ENCODE assay signal across 20 cellular contexts in the genomic region with DNA sequence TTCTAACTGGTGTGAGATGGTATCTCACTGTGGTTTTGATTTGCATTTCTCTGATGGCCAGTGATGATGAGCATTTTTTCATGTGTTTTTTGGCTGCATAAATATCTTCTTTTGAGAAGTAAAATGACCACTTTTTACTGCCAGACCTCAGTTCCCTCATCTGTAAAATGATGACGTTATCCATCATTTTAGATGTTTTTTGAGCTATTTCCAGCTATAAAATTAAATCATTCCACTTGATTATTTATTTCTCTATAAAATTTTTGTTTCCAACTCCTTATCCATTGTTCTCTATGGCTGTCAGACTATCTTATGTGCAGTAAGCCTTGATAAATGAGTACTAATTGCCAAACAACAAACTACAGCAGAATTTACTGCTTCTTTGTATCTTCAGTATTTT. TPM values are rescaled to one million over a fixed set of nuclear protein-coding genes. Genes with fewer than 3 reads are reported as not detected.
A peak's percentile ranks its signal among the peaks of the same experiment; 100 is the strongest.
DNase-seq lines count a peak whose midpoint lies in the region; ATAC-seq, FAIRE-seq and TF ChIP-seq lines count a peak whose summit lies in the region.
"Had no signal": no experiment of that assay in that cellular context is flagged by ENCODE, and none has a peak within 500 bp of the region (broad histone marks: within the 10 kb centered on the region; RNA-seq: fewer than 3 reads in every experiment).

No MANE protein-coding gene starts in this region.

- H3K27me3 Mint-ChIP-seq in HFFc6 (ENCODE audit: insufficient read depth), result peaks cover 2% of the 10 kb centered on the region; the same call in 1 of the 2 replicates
- no peaks in the 10 kb centered on the region for H3K27me3 Mint-ChIP-seq in astrocyte (ENCODE audit: low read depth, unreplicated experiment)
- no peaks in the 10 kb centered on the region for H3K27me3 Mint-ChIP-seq in osteocyte (ENCODE audit: unreplicated experiment)

- in situ Hi-C loops in GM23248 (cut with MboI), result no loop called here

- WGBS in GM23248 (ENCODE audit: low coverage in 1 of 2, low lambda C conversion rate in 2 of 2, missing lambda C conversion rate in 2 of 2), 2 experiments, result 88 to 100% methylated on average over 1 of the region's 1 CpG

- H4K20me1 ChIP-seq in astrocyte (ENCODE audit: insufficient read depth, low read length), result no peaks in the 10 kb centered on the region
- no peaks in the 10 kb centered on the region for H4K20me1 ChIP-seq in GM23248 (ENCODE audit: insufficient read depth)

- H3K9me3 ChIP-seq in A673 (ENCODE audit: low read depth, low read length, poor library complexity, severe bottlenecking), result no peaks in the 10 kb centered on the region
- no peaks in the 10 kb centered on the region for H3K9me3 ChIP-seq in astrocyte (ENCODE audit: insufficient read depth, low read depth, low read length)
- no peaks in the 10 kb centered on the region for H3K9me3 ChIP-seq in GM23248 (ENCODE audit: low read depth)
- H3K9me3 ChIP-seq: Caco-2 had no signal

- H3K9ac ChIP-seq in astrocyte (ENCODE audit: low read length), result no peak overlapping the region
- no peak overlapping the region for H3K9ac ChIP-seq in GM23248

- BruUV-seq in A673 (replicated peaks; lab: Mats Ljungman, UMichigan), result no TSS peak

- TF ChIP-seq CTCF in A673 (conservative IDR thresholded peaks at IDR 0.05; ENCODE audit: low read depth, low read length), result no peak
- TF ChIP-seq CTCF in HFFc6 (IDR thresholded peaks at IDR 0.05), result no peak
- TF ChIP-seq CTCF in astrocyte (IDR thresholded peaks at IDR 0.05; ENCODE audit: insufficient read depth, low read depth, low read length), result no peak
- no peak for TF ChIP-seq CTCF in osteocyte (IDR thresholded peaks at IDR 0.05)

- H3K9me2 ChIP-seq in GM23248 (ENCODE audit: insufficient read depth), result no peaks in the 10 kb centered on the region

- H3F3A ChIP-seq in GM23248 (ENCODE audit: insufficient read depth), result peaks cover 36% of the 10 kb centered on the region

- H3K4me3 ChIP-seq in A673 (ENCODE audit: low read depth, low read length, poor library complexity, severe bottlenecking) (no peak overlapping the region), astrocyte (ENCODE audit: insufficient read depth, low read depth, low read length) (no peak overlapping the region), GM23248 (no peak overlapping the region)

- DNase-seq in A673 (ENCODE audit: low spot score) (no peak), HFFc6 (no peak), astrocyte (ENCODE audit: low read depth) (peak; percentile 52), osteocyte (ENCODE audit: extremely low spot score, unreplicated experiment) (no peak), GM23248 (no peak)
- DNase-seq: AML-193; Caco-2; CD4-positive, alpha-beta T cell; GOT3; H7 had no signal

- FAIRE-seq in astrocyte (lab: Jason Lieb, UNC), result no peak
- FAIRE-seq: D721Med, G401.6, GM12891, GM19239 had no signal

- no peaks in the 10 kb centered on the region for H3K36me3 ChIP-seq in A673 (ENCODE audit: insufficient read depth, low read length, poor library complexity, severe bottlenecking)
- no peaks in the 10 kb centered on the region for H3K36me3 ChIP-seq in astrocyte (ENCODE audit: insufficient read depth, low read length)
- H3K36me3 ChIP-seq in GM23248 (ENCODE audit: low read depth), result no peaks in the 10 kb centered on the region

- H3K4me1 Mint-ChIP-seq in HFFc6 (ENCODE audit: low read depth) (peaks cover 94% of the 10 kb centered on the region), astrocyte (ENCODE audit: low read depth, unreplicated experiment) (peaks cover 50% of the 10 kb centered on the region), osteocyte (ENCODE audit: unreplicated experiment) (peaks cover 92% of the 10 kb centered on the region)

- H3K4me1 ChIP-seq in A673 (ENCODE audit: insufficient read depth, low read length, poor library complexity, severe bottlenecking) (peaks cover 89% of the 10 kb centered on the region), astrocyte (ENCODE audit: insufficient read depth, low read length) (peaks cover 61% of the 10 kb centered on the region), GM23248 (ENCODE audit: insufficient read depth) (peaks cover 67% of the 10 kb centered on the region)
- H3K4me1 ChIP-seq: Caco-2 had no signal

- POLR2A ChIA-PET in A673 (lab: Charles Lee; ENCODE audit: low non-redundant PET), result no interaction called here

- H3K27ac Mint-ChIP-seq in HFFc6, result 0 out of 2 replicates have a peak overlapping the region, but pooled peaks have one; percentile 83
- H3K27ac Mint-ChIP-seq in astrocyte (ENCODE audit: unreplicated experiment), result no peak overlapping the region
- peak overlapping the region; percentile 90 for H3K27ac Mint-ChIP-seq in osteocyte (ENCODE audit: unreplicated experiment)
- H3K27ac Mint-ChIP-seq: CD4-positive, alpha-beta T cell had no signal

- CTCF ChIA-PET in A673 (lab: Charles Lee), result no interaction called here

- H3K9me3 Mint-ChIP-seq in HFFc6 (no peaks in the 10 kb centered on the region), astrocyte (ENCODE audit: unreplicated experiment) (no peaks in the 10 kb centered on the region), osteocyte (ENCODE audit: unreplicated experiment) (no peaks in the 10 kb centered on the region)

- ATAC-seq in HG03571 (IDR thresholded peaks at IDR 0.05; ENCODE audit: unreplicated experiment) (no peak), GM21723 (IDR thresholded peaks at IDR 0.05; ENCODE audit: unreplicated experiment) (no peak), HG03460 (IDR thresholded peaks at IDR 0.05; ENCODE audit: unreplicated experiment) (no peak)
- ATAC-seq: HCT116 had no signal

- H3K4me2 ChIP-seq in astrocyte (ENCODE audit: low read length) (no peak overlapping the region), GM23248 (ENCODE audit: unreplicated experiment) (no peak overlapping the region)

- no peak overlapping the region for H2AFZ ChIP-seq in astrocyte (ENCODE audit: low read depth, low read length)
- H2AFZ ChIP-seq in GM23248, result no peak overlapping the region

- intact Hi-C loops in A673 (cut with micrococcal nuclease; ENCODE audit: unreplicated experiment), result no loop called here

- H3K27me3 ChIP-seq in A673 (replicated peaks; ENCODE audit: insufficient read depth, low read depth, low read length, poor library complexity) (no peaks in the 10 kb centered on the region), astrocyte (ENCODE audit: insufficient read depth, low read length) (no peaks in the 10 kb centered on the region), GM23248 (replicated peaks; ENCODE audit: insufficient read depth) (no peaks in the 10 kb centered on the region)

- H3K79me2 ChIP-seq in astrocyte (ENCODE audit: insufficient read depth, low read length) (no peaks in the 10 kb centered on the region), GM23248 (ENCODE audit: insufficient read depth) (no peaks in the 10 kb centered on the region)

- H3K27ac ChIP-seq in A673 (ENCODE audit: low read depth, low read length, poor library complexity, severe bottlenecking) (peak overlapping the region; percentile 80), astrocyte (ENCODE audit: low read depth, low read length) (no peak overlapping the region), GM23248 (no peak overlapping the region)
- H3K27ac ChIP-seq: C4-2B had no signal

- H3K36me3 Mint-ChIP-seq in HFFc6 (ENCODE audit: low read depth), result no peaks in the 10 kb centered on the region
- no peaks in the 10 kb centered on the region for H3K36me3 Mint-ChIP-seq in astrocyte (ENCODE audit: low read depth, unreplicated experiment)
- H3K36me3 Mint-ChIP-seq in osteocyte (ENCODE audit: unreplicated experiment), result peaks cover 5% of the 10 kb centered on the region

- no peak overlapping the region; the same call in 1 of the 2 replicates for H3K4me3 Mint-ChIP-seq in HFFc6
- H3K4me3 Mint-ChIP-seq in astrocyte (ENCODE audit: unreplicated experiment), result no peak overlapping the region
- no peak overlapping the region for H3K4me3 Mint-ChIP-seq in osteocyte (ENCODE audit: unreplicated experiment)
- H3K4me3 Mint-ChIP-seq: CD4-positive, alpha-beta T cell had no signal

RNA-seq across cellular contexts. Expression of a gene that starts 33.2 kb away (rescaled TPM):
- total RNA-seq in A673 (2021), result 4.7 and 6.3 TPM in 2 replicates
- 1 to 10 TPM; 3.2 to 7.8 (median 4.6) TPM for total RNA-seq in HFFc6 (2021; fragmentation: NEBNext Ultra II Directional; extraction: Animal tissue kit (Norgen Biotek cat#: 25700))
- total RNA-seq in astrocyte, result 16.5 and 24.1 TPM in 2 replicates
- total RNA-seq in osteocyte, result 155 and 187 TPM in 2 replicates
- 2.7 and 6.8 TPM in 2 replicates for total RNA-seq in GM23248 (2014; rRNA removed; shearing (Covaris generic))
- polyA plus RNA-seq in GM23248 (2016; fragmentation: Nextera tagmentation; extraction: Ambion mirVana), result 0.89 and 1.7 TPM in 2 replicates
- total RNA-seq: HT-29 had no signal
